In genomic region chr12:67456281-67456918, GRCh38 we compare ENCODE assay signal across 9 cellular contexts.
A peak's percentile ranks its signal among the peaks of the same experiment; 100 is the strongest.
DNase-seq lines count a peak whose midpoint lies in the region; ATAC-seq and TF ChIP-seq lines count a peak whose summit lies in the region.
"Had no signal": no experiment of that assay in that cellular context is flagged by ENCODE, and none has a peak within 500 bp of the region (broad histone marks: within the 10 kb centered on the region; RNA-seq: fewer than 3 reads in every experiment).

No MANE protein-coding gene starts in this region.

- POLR2A ChIA-PET in MCF 10A (lab: Yijun Ruan, JAX), result interaction anchor here (0.8 kb wide), 1 partner anchor 190 kb away, joined by 5 read pairs; no protein-coding TSS in a partner anchor

- H3K27ac Mint-ChIP-seq in MCF 10A (ENCODE audit: low read depth, unreplicated experiment), result no peak overlapping the region

- TF ChIP-seq POLR2A in breast epithelium (IDR thresholded peaks at IDR 0.05), result no peak
- TF ChIP-seq POLR2A in uterus (IDR thresholded peaks at IDR 0.05), result no peak
- no peak for TF ChIP-seq POLR2A in spleen (IDR thresholded peaks at IDR 0.05)

- no peaks in the 10 kb centered on the region for H3K9me3 ChIP-seq in breast epithelium
- H3K9me3 ChIP-seq in SJSA1 (replicated peaks), result no peaks in the 10 kb centered on the region
- H3K9me3 ChIP-seq in uterus, result no peaks in the 10 kb centered on the region
- no peaks in the 10 kb centered on the region for H3K9me3 ChIP-seq in spleen
- H3K9me3 ChIP-seq: BLaER1 had no signal

- H3K4me3 Mint-ChIP-seq in MCF 10A (ENCODE audit: unreplicated experiment), result no peak overlapping the region

- intact Hi-C loops in MCF 10A (cut with micrococcal nuclease) (no loop called here), breast epithelium (cut with DNase I; ENCODE audit: low total_unique reads) (no loop called here), left ventricle myocardium superior (cut with micrococcal nuclease) (no loop called here), uterus (cut with DNase I; ENCODE audit: low total_unique reads) (no loop called here), spleen (cut with DNase I; ENCODE audit: low total_unique reads) (no loop called here)

- CTCF ChIA-PET in MCF 10A (lab: Yijun Ruan, JAX), result no interaction called here

- H3K4me3 ChIP-seq in breast epithelium (no peak overlapping the region), SJSA1 (no peak overlapping the region), uterus (no peak overlapping the region), spleen (no peak overlapping the region)
- H3K4me3 ChIP-seq: BLaER1 had no signal

- peaks cover 14% of the 10 kb centered on the region for H3K4me1 Mint-ChIP-seq in MCF 10A (ENCODE audit: insufficient read depth, unreplicated experiment)

- H3K27me3 ChIP-seq in breast epithelium (no peaks in the 10 kb centered on the region), SJSA1 (replicated peaks) (no peaks in the 10 kb centered on the region), uterus (no peaks in the 10 kb centered on the region), spleen (replicated peaks in 1 of 7) (no peaks in the 10 kb centered on the region)
- H3K27me3 ChIP-seq: BLaER1 had no signal

- peak; percentile 68 for ATAC-seq in left ventricle myocardium superior

- peak; percentile 85 for DNase-seq in MCF 10A (ENCODE audit: unreplicated experiment)
- no peak for DNase-seq in breast epithelium (ENCODE audit: low spot score in 2 of 2)
- peak; percentile 55 to 57 for DNase-seq in SJSA1 (ENCODE audit: low read depth in 1 of 2, low spot score in 2 of 2)
- DNase-seq in left ventricle myocardium superior, result peak; percentile 33
- DNase-seq in uterus, result peak; percentile 31 to 36
- no peak for DNase-seq in ureter (ENCODE audit: low spot score)
- DNase-seq in occipital lobe (lab: John Stamatoyannopoulos, UW), result no peak
- DNase-seq in spleen, result no peak

- H3K36me3 Mint-ChIP-seq in MCF 10A (ENCODE audit: insufficient read depth, unreplicated experiment), result no peaks in the 10 kb centered on the region

- H3K27ac ChIP-seq in breast epithelium, result peak overlapping the region in 1 of 2 donors; percentile 81
- no peak overlapping the region for H3K27ac ChIP-seq in SJSA1
- H3K27ac ChIP-seq in uterus, result no peak overlapping the region
- no peak overlapping the region for H3K27ac ChIP-seq in spleen
- H3K27ac ChIP-seq: BLaER1 had no signal

- WGBS in spleen, 5 donors, result 8 to 44% (median 27%) methylated on average over 4 of the region's 4 CpGs

- H3K36me3 ChIP-seq in breast epithelium (no peaks in the 10 kb centered on the region), SJSA1 (no peaks in the 10 kb centered on the region), uterus (no peaks in the 10 kb centered on the region), spleen (no peaks in the 10 kb centered on the region)
- H3K36me3 ChIP-seq: BLaER1 had no signal

- no peaks in the 10 kb centered on the region for H3K9me3 Mint-ChIP-seq in MCF 10A (ENCODE audit: unreplicated experiment)

- H3K27me3 Mint-ChIP-seq in MCF 10A (ENCODE audit: insufficient read depth, unreplicated experiment), result no peaks in the 10 kb centered on the region

- no peaks in the 10 kb centered on the region for H3K4me1 ChIP-seq in breast epithelium
- H3K4me1 ChIP-seq in SJSA1 (replicated peaks), result peaks cover 16% of the 10 kb centered on the region
- peaks cover 0 to 5% of the 10 kb centered on the region in 2 donors for H3K4me1 ChIP-seq in uterus
- peaks cover 0 to 31% (median 11%) of the 10 kb centered on the region in 6 donors for H3K4me1 ChIP-seq in spleen
- H3K4me1 ChIP-seq: BLaER1 had no signal

- no peak for TF ChIP-seq CTCF in MCF 10A (IDR thresholded peaks at IDR 0.05; ENCODE audit: unreplicated experiment)
- TF ChIP-seq CTCF in breast epithelium (IDR thresholded peaks at IDR 0.05), result no peak
- TF ChIP-seq CTCF in uterus (IDR thresholded peaks at IDR 0.05), result no peak
- TF ChIP-seq CTCF in spleen (IDR thresholded peaks at IDR 0.05 in 8 of 11, conservative IDR thresholded peaks at IDR 0.05 in 3 of 11), result no peak

- BruUV-seq in MCF 10A (replicated peaks; lab: Mats Ljungman, UMichigan), result no TSS peak

Comparison
In these comparisons a context has a peak if more than half of its experiments do, and no peak if none do; other contexts are left out.
1. DNase-seq: peak in MCF 10A (single experiment), SJSA1 (2 of 2), left ventricle myocardium superior (single experiment) and uterus (2 of 2); none in breast epithelium (0 of 2), ureter (single experiment), occipital lobe (single experiment) and spleen (single experiment).